Comparison of ENCODE assay signal across 1 cellular context in the genomic region with DNA sequence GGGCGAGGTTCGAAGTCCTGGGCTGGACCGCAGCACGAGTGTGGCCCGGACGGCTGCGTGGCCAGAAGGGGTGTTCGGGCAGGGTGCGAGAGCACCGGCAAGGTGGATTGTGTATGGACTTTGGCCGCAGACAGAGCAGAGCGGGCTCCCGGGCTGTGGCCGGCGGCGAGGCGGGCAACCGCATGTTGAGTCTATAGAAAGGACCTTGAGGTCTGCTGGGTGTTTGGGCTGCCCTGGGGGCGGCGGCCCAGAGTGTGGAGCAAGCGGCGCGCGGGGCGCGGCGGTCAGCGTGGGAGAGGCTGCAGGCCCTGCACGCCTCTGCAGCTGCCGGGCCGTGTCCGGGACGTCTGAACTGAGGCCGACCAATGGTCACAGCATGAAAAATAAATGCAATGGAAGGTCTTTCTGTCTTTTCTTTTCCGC.
TF ChIP-seq lines count a peak whose summit lies in the region.

No MANE protein-coding gene starts in this region.

TF ChIP-seq in H1, 55 proteins besides CTCF, POLR2A, EP300 and RAD21:
- peak; percentile 99 for TF ChIP-seq EZH2 (IDR thresholded peaks at IDR 0.05; ENCODE audit: low read depth, low read length, severe bottlenecking)
- no peak for TF ChIP-seq TEAD4 (IDR thresholded peaks at IDR 0.05; ENCODE audit: low read depth, low read length)
- TF ChIP-seq SUZ12 (IDR thresholded peaks at IDR 0.05; ENCODE audit: low read length), result peak; percentile 94
